19 cellular contexts compared by ENCODE assay signal in the genomic region with DNA sequence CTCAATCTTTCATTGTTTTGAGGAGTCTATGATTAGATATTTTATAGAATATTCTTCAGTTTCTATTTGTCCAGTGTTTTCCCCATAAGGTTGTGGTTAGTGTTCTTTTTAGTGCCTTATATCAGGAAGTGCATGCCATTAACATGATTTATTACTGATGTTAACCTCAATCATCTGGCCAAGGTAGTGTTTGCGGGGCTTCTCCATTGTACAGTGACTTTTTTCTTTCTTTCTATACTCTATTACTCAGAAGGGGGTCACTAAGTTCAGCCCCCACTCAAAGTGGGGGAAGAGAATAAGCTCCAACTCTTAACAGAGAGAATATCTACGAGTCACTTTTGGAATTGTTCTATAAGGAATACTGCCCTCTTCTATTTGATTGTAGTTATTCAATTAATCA.
A peak's percentile ranks its signal among the peaks of the same experiment; 100 is the strongest.
DNase-seq lines count a peak whose midpoint lies in the region; ATAC-seq and TF ChIP-seq lines count a peak whose summit lies in the region.
"Had no signal": no experiment of that assay in that cellular context is flagged by ENCODE, and none has a peak within 500 bp of the region (broad histone marks: within the 10 kb centered on the region; RNA-seq: fewer than 3 reads in every experiment).

No MANE protein-coding gene starts in this region.

- no peaks in the 10 kb centered on the region for H3K36me3 Mint-ChIP-seq in stimulated activated memory B cell treated with anti-CD40 and anti-IgM and Interleukin-4, amounts not matched to agents 10 μg/mL and 1 μg/mL and 100 μg/mL, for 72 hours
- H3K36me3 Mint-ChIP-seq: activated naive CD4-positive, alpha-beta T cell treated with anti-CD3 and anti-CD28 coated beads, Interleukin-2, amount 50 U/mL, for 72 hours; stimulated activated effector memory CD8-positive, alpha-beta T cell treated with anti-CD3 and anti-CD28 coated beads, Interleukin-12 subunit alpha, Interleukin-12 subunit beta, amount 100 ng/mL, for 72 hours; type B pancreatic cell had no signal

- H3K9me3 Mint-ChIP-seq in stimulated activated memory B cell treated with anti-CD40 and anti-IgM and Interleukin-4, amounts not matched to agents 10 μg/mL and 1 μg/mL and 100 μg/mL, for 72 hours, result peaks cover 3% of the 10 kb centered on the region
- H3K9me3 Mint-ChIP-seq: activated naive CD4-positive, alpha-beta T cell treated with anti-CD3 and anti-CD28 coated beads, Interleukin-2, amount 50 U/mL, for 72 hours; GM23338; nephron; stimulated activated effector memory CD8-positive, alpha-beta T cell treated with anti-CD3 and anti-CD28 coated beads, Interleukin-12 subunit alpha, Interleukin-12 subunit beta, amount 100 ng/mL, for 72 hours; T-helper 2 cell treated with Interferon-gamma antibody and Interleukin-4, amounts not matched to agents 5 μg/mL and 100 μg/mL, for 36 hours had no signal

- DNase-seq in A172 (ENCODE audit: low spot score) (peak; percentile 18), HPDE6-E6E7 (ENCODE audit: extremely low spot score) (peak; percentile 38), fibroblast of pulmonary artery (ENCODE audit: low read depth) (peak; percentile 65), AML-193 (lab: John Stamatoyannopoulos, UW) (no peak), SKM-1 treated with dmso at 0.1 percent for 144 hours (lab: John Stamatoyannopoulos, UW; ENCODE audit: unreplicated experiment) (no peak)
- DNase-seq: ACHN; activated CD4-positive, alpha-beta T cell treated with anti-CD3 and anti-CD28 coated beads for 1 hour; NCI-H2029 treated with DMSO at 0.1 percent for 48 hours; right cardiac atrium had no signal

- no peak for TF ChIP-seq CTCF in fibroblast of pulmonary artery (IDR thresholded peaks at IDR 0.05; ENCODE audit: low read length, missing control alignments)

- peak overlapping the region; percentile 7 for H3K4me3 ChIP-seq in fibroblast of pulmonary artery (replicated peaks; ENCODE audit: low read depth, low read length)
- H3K4me3 ChIP-seq: GM23338, lung had no signal

- H3K4me3 Mint-ChIP-seq in stimulated activated memory B cell treated with anti-CD40 and anti-IgM and Interleukin-4, amounts not matched to agents 10 μg/mL and 1 μg/mL and 100 μg/mL, for 72 hours, result no peak overlapping the region
- H3K4me3 Mint-ChIP-seq: GM23338; nephron; stimulated activated effector memory CD8-positive, alpha-beta T cell treated with anti-CD3 and anti-CD28 coated beads, Interleukin-12 subunit alpha, Interleukin-12 subunit beta, amount 100 ng/mL, for 72 hours; T-helper 2 cell treated with Interferon-gamma antibody and Interleukin-4, amounts not matched to agents 5 μg/mL and 100 μg/mL, for 36 hours had no signal

- H3K27me3 Mint-ChIP-seq in stimulated activated memory B cell treated with anti-CD40 and anti-IgM and Interleukin-4, amounts not matched to agents 10 μg/mL and 1 μg/mL and 100 μg/mL, for 72 hours, result no peaks in the 10 kb centered on the region
- H3K27me3 Mint-ChIP-seq: type B pancreatic cell had no signal

- H3K4me1 Mint-ChIP-seq in stimulated activated memory B cell treated with anti-CD40 and anti-IgM and Interleukin-4, amounts not matched to agents 10 μg/mL and 1 μg/mL and 100 μg/mL, for 72 hours, result no peaks in the 10 kb centered on the region
- H3K4me1 Mint-ChIP-seq: stimulated activated effector memory CD8-positive, alpha-beta T cell treated with anti-CD3 and anti-CD28 coated beads, Interleukin-12 subunit alpha, Interleukin-12 subunit beta, amount 100 ng/mL, for 72 hours had no signal

- peak; percentile 44 for ATAC-seq in SK-N-SH treated with all-trans-retinoic acid at 6 μM for 48 hours
- ATAC-seq in stimulated activated memory B cell treated with anti-CD40 and anti-IgM and Interleukin-4, amounts not matched to agents 10 μg/mL and 1 μg/mL and 100 μg/mL, for 72 hours, result no peak
- no peak for ATAC-seq in GM18502 (IDR thresholded peaks at IDR 0.05; ENCODE audit: poor library complexity, unreplicated experiment)
- ATAC-seq: activated naive CD4-positive, alpha-beta T cell treated with anti-CD3 and anti-CD28 coated beads, Interleukin-2, amount 50 U/mL, for 72 hours; GM23338; right cardiac atrium; stimulated activated effector memory CD8-positive, alpha-beta T cell treated with anti-CD3 and anti-CD28 coated beads, Interleukin-12 subunit alpha, Interleukin-12 subunit beta, amount 100 ng/mL, for 72 hours had no signal

- H3K27ac Mint-ChIP-seq in stimulated activated memory B cell treated with anti-CD40 and anti-IgM and Interleukin-4, amounts not matched to agents 10 μg/mL and 1 μg/mL and 100 μg/mL, for 72 hours, result no peak overlapping the region
- H3K27ac Mint-ChIP-seq: activated naive CD4-positive, alpha-beta T cell treated with anti-CD3 and anti-CD28 coated beads, Interleukin-2, amount 50 U/mL, for 72 hours; GM23338; stimulated activated effector memory CD8-positive, alpha-beta T cell treated with anti-CD3 and anti-CD28 coated beads, Interleukin-12 subunit alpha, Interleukin-12 subunit beta, amount 100 ng/mL, for 72 hours; T-helper 2 cell treated with Interferon-gamma antibody and Interleukin-4, amounts not matched to agents 5 μg/mL and 100 μg/mL, for 36 hours had no signal

TF ChIP-seq in SK-N-SH treated with all-trans-retinoic acid at 6 μM for 48 hours, 23 proteins besides CTCF, POLR2A, EP300 and RAD21:
- TF ChIP-seq ZC3H10 (CRISPR knock-in tag; IDR thresholded peaks at IDR 0.05), result no peak
- TF ChIP-seq, protein P1, sequence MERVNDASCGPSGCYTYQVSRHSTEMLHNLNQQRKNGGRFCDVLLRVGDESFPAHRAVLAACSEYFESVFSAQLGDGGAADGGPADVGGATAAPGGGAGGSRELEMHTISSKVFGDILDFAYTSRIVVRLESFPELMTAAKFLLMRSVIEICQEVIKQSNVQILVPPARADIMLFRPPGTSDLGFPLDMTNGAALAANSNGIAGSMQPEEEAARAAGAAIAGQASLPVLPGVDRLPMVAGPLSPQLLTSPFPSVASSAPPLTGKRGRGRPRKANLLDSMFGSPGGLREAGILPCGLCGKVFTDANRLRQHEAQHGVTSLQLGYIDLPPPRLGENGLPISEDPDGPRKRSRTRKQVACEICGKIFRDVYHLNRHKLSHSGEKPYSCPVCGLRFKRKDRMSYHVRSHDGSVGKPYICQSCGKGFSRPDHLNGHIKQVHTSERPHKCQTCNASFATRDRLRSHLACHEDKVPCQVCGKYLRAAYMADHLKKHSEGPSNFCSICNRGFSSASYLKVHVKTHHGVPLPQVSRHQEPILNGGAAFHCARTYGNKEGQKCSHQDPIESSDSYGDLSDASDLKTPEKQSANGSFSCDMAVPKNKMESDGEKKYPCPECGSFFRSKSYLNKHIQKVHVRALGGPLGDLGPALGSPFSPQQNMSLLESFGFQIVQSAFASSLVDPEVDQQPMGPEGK (CRISPR knock-in tag; IDR thresholded peaks at IDR 0.05; ENCODE audit: borderline replicate concordance), result peak; percentile 90; the same call in 1 of the 2 replicates
- TF ChIP-seq ISL1 (CRISPR knock-in tag; IDR thresholded peaks at IDR 0.05), result peak; percentile 33; the same call in 1 of the 2 replicates
- no peak for TF ChIP-seq ESRRG (CRISPR knock-in tag; IDR thresholded peaks at IDR 0.05)
TF ChIP-seq in SK-N-SH treated with all-trans-retinoic acid at 6 μM for 48 hours: peak in this region for 2.

Comparison
In these comparisons a context has a peak if more than half of its experiments do, and no peak if none do; other contexts are left out.
1. DNase-seq: peak in A172 (single experiment), HPDE6-E6E7 (single experiment) and fibroblast of pulmonary artery (single experiment); none in AML-193 (0 of 2) and SKM-1 treated with dmso at 0.1 percent for 144 hours (single experiment).